1 cellular context compared by ENCODE assay signal in the genomic region with DNA sequence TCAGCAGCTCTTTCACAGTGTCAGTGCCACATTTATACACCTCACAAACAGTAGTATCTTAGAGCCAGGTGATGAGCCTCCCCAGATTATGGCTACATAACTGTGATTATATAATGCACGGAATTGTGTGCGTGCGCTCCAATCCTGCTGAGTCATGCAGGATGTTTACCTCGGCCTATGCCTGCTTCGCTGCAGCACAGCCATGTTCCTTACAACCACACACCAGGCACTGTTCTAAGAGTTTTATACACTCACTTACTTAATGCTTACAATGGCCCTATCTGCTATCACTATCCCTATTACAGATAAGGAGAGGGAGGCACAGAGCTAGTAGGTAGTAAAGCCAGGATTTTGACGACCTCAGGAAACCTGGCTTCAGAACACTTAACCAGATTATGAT.
TF ChIP-seq lines count a peak whose summit lies in the region.

No MANE protein-coding gene starts in this region.

TF ChIP-seq in K562, 482 proteins besides CTCF, POLR2A, EP300 and RAD21 (continued from another document and continues in another):
- TF ChIP-seq, protein P1, sequence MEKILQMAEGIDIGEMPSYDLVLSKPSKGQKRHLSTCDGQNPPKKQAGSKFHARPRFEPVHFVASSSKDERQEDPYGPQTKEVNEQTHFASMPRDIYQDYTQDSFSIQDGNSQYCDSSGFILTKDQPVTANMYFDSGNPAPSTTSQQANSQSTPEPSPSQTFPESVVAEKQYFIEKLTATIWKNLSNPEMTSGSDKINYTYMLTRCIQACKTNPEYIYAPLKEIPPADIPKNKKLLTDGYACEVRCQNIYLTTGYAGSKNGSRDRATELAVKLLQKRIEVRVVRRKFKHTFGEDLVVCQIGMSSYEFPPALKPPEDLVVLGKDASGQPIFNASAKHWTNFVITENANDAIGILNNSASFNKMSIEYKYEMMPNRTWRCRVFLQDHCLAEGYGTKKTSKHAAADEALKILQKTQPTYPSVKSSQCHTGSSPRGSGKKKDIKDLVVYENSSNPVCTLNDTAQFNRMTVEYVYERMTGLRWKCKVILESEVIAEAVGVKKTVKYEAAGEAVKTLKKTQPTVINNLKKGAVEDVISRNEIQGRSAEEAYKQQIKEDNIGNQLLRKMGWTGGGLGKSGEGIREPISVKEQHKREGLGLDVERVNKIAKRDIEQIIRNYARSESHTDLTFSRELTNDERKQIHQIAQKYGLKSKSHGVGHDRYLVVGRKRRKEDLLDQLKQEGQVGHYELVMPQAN (IDR thresholded peaks at IDR 0.05; ENCODE audit: borderline replicate concordance): no peak
- TF ChIP-seq ZNF583 (CRISPR knock-in tag; IDR thresholded peaks at IDR 0.05) (no peak), ZNF77 (CRISPR knock-in tag; IDR thresholded peaks at IDR 0.05) (no peak), ZNF41 (CRISPR knock-in tag; conservative IDR thresholded peaks at IDR 0.05) (no peak), ZNF24 (IDR thresholded peaks at IDR 0.05) (no peak), HDAC6 (IDR thresholded peaks at IDR 0.05; ENCODE audit: low read depth, low read length) (no peak), DNMT1 (IDR thresholded peaks at IDR 0.05) (no peak)
- TF ChIP-seq, protein P2, sequence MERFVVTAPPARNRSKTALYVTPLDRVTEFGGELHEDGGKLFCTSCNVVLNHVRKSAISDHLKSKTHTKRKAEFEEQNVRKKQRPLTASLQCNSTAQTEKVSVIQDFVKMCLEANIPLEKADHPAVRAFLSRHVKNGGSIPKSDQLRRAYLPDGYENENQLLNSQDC (CRISPR knock-in tag; IDR thresholded peaks at IDR 0.05): no peak
- TF ChIP-seq, protein P3, sequence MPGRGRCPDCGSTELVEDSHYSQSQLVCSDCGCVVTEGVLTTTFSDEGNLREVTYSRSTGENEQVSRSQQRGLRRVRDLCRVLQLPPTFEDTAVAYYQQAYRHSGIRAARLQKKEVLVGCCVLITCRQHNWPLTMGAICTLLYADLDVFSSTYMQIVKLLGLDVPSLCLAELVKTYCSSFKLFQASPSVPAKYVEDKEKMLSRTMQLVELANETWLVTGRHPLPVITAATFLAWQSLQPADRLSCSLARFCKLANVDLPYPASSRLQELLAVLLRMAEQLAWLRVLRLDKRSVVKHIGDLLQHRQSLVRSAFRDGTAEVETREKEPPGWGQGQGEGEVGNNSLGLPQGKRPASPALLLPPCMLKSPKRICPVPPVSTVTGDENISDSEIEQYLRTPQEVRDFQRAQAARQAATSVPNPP (IDR thresholded peaks at IDR 0.05; ENCODE audit: borderline replicate concordance, insufficient read depth, insufficient read length): no peak
- TF ChIP-seq, protein P4, sequence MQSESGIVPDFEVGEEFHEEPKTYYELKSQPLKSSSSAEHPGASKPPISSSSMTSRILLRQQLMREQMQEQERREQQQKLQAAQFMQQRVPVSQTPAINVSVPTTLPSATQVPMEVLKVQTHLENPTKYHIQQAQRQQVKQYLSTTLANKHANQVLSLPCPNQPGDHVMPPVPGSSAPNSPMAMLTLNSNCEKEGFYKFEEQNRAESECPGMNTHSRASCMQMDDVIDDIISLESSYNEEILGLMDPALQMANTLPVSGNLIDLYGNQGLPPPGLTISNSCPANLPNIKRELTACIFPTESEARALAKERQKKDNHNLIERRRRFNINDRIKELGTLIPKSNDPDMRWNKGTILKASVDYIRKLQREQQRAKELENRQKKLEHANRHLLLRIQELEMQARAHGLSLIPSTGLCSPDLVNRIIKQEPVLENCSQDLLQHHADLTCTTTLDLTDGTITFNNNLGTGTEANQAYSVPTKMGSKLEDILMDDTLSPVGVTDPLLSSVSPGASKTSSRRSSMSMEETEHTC (IDR thresholded peaks at IDR 0.05): no peak
- TF ChIP-seq, protein P5, sequence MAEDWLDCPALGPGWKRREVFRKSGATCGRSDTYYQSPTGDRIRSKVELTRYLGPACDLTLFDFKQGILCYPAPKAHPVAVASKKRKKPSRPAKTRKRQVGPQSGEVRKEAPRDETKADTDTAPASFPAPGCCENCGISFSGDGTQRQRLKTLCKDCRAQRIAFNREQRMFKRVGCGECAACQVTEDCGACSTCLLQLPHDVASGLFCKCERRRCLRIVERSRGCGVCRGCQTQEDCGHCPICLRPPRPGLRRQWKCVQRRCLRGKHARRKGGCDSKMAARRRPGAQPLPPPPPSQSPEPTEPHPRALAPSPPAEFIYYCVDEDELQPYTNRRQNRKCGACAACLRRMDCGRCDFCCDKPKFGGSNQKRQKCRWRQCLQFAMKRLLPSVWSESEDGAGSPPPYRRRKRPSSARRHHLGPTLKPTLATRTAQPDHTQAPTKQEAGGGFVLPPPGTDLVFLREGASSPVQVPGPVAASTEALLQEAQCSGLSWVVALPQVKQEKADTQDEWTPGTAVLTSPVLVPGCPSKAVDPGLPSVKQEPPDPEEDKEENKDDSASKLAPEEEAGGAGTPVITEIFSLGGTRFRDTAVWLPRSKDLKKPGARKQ (CRISPR knock-in tag; IDR thresholded peaks at IDR 0.05): no peak
- TF ChIP-seq, protein P6, sequence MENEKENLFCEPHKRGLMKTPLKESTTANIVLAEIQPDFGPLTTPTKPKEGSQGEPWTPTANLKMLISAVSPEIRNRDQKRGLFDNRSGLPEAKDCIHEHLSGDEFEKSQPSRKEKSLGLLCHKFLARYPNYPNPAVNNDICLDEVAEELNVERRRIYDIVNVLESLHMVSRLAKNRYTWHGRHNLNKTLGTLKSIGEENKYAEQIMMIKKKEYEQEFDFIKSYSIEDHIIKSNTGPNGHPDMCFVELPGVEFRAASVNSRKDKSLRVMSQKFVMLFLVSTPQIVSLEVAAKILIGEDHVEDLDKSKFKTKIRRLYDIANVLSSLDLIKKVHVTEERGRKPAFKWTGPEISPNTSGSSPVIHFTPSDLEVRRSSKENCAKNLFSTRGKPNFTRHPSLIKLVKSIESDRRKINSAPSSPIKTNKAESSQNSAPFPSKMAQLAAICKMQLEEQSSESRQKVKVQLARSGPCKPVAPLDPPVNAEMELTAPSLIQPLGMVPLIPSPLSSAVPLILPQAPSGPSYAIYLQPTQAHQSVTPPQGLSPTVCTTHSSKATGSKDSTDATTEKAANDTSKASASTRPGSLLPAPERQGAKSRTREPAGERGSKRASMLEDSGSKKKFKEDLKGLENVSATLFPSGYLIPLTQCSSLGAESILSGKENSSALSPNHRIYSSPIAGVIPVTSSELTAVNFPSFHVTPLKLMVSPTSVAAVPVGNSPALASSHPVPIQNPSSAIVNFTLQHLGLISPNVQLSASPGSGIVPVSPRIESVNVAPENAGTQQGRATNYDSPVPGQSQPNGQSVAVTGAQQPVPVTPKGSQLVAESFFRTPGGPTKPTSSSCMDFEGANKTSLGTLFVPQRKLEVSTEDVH (IDR thresholded peaks at IDR 0.05; ENCODE audit: low read depth, partially characterized antibody): no peak
- TF ChIP-seq, protein P7, sequence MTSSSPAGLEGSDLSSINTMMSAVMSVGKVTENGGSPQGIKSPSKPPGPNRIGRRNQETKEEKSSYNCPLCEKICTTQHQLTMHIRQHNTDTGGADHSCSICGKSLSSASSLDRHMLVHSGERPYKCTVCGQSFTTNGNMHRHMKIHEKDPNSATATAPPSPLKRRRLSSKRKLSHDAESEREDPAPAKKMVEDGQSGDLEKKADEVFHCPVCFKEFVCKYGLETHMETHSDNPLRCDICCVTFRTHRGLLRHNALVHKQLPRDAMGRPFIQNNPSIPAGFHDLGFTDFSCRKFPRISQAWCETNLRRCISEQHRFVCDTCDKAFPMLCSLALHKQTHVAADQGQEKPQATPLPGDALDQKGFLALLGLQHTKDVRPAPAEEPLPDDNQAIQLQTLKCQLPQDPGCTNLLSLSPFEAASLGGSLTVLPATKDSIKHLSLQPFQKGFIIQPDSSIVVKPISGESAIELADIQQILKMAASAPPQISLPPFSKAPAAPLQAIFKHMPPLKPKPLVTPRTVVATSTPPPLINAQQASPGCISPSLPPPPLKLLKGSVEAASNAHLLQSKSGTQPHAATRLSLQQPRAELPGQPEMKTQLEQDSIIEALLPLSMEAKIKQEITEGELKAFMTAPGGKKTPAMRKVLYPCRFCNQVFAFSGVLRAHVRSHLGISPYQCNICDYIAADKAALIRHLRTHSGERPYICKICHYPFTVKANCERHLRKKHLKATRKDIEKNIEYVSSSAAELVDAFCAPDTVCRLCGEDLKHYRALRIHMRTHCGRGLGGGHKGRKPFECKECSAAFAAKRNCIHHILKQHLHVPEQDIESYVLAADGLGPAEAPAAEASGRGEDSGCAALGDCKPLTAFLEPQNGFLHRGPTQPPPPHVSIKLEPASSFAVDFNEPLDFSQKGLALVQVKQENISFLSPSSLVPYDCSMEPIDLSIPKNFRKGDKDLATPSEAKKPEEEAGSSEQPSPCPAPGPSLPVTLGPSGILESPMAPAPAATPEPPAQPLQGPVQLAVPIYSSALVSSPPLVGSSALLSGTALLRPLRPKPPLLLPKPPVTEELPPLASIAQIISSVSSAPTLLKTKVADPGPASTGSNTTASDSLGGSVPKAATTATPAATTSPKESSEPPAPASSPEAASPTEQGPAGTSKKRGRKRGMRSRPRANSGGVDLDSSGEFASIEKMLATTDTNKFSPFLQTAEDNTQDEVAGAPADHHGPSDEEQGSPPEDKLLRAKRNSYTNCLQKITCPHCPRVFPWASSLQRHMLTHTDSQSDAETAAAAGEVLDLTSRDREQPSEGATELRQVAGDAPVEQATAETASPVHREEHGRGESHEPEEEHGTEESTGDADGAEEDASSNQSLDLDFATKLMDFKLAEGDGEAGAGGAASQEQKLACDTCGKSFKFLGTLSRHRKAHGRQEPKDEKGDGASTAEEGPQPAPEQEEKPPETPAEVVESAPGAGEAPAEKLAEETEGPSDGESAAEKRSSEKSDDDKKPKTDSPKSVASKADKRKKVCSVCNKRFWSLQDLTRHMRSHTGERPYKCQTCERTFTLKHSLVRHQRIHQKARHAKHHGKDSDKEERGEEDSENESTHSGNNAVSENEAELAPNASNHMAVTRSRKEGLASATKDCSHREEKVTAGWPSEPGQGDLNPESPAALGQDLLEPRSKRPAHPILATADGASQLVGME (CRISPR knock-in tag; IDR thresholded peaks at IDR 0.05): no peak
- TF ChIP-seq, protein P8, sequence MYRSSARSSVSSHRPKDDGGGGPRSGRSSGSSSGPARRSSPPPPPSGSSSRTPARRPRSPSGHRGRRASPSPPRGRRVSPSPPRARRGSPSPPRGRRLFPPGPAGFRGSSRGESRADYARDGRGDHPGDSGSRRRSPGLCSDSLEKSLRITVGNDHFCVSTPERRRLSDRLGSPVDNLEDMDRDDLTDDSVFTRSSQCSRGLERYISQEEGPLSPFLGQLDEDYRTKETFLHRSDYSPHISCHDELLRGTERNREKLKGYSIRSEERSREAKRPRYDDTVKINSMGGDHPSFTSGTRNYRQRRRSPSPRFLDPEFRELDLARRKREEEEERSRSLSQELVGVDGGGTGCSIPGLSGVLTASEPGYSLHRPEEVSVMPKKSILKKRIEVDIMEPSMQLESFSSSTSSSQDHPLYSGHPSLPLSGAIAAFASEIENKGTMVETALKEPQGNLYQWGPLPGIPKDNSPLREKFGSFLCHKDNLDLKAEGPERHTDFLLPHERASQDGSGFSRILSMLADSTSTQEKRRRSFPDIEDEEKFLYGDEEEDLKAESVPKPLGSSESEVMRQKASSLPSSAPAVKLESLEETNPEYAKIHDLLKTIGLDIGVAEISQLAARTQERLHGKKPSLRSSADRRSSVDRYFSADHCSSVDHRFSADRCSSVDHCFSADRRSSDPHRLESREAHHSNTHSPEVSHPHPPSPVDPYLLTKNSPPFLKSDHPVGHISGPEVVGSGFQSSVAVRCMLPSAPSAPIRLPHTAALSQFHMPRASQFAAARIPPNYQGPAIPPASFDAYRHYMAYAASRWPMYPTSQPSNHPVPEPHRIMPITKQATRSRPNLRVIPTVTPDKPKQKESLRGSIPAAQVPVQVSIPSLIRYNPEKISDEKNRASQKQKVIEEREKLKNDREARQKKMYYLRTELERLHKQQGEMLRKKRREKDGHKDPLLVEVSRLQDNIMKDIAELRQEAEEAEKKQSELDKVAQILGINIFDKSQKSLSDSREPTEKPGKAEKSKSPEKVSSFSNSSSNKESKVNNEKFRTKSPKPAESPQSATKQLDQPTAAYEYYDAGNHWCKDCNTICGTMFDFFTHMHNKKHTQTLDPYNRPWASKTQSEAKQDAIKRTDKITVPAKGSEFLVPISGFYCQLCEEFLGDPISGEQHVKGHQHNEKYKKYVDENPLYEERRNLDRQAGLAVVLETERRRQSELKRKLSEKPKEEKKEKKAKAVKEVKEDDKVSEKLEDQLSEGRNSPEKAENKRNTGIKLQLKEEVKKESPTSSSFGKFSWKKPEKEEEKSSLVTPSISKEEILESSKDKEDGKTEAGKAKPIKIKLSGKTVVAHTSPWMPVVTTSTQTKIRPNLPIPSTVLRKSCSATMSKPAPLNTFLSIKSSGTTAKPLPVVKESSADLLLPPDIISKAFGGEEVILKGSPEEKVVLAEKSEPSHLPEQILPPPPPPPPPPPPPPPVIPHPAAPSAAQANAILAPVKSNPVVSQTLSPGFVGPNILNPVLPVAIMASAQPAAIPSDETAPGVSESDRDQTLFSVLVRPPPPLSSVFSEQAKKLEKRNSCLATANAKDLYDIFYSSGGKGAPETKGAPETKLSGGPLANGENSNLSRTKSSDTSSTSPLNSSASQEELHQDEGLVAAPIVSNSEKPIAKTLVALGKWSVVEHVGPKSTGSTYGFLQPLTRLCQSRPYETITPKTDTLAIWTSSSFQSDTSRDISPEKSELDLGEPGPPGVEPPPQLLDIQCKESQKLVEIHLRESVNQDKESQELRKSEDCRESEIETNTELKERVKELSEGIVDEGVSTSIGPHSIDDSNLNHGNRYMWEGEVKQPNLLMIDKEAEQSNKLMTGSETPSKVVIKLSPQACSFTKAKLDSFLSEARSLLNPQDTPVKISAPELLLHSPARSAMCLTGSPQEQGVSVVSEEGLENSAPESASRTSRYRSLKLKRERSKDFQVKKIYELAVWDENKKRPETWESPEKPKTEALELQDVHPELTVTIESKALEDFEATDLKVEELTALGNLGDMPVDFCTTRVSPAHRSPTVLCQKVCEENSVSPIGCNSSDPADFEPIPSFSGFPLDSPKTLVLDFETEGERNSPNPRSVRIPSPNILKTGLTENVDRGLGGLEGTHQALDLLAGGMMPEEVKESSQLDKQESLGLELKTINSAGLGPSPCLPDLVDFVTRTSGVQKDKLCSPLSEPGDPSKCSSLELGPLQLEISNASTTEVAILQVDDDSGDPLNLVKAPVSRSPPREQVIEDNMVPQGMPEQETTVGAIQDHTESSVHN (IDR thresholded peaks at IDR 0.05; ENCODE audit: borderline replicate concordance in 1 of 2, low read depth in 1 of 2): no peak
